ENCODE assay signal across 21 cellular contexts in genomic region chrX:125150231-125150630, GRCh38.
"Had no signal": no experiment of that assay in that cellular context is flagged by ENCODE, and none has a peak within 500 bp of the region (broad histone marks: within the 10 kb centered on the region; RNA-seq: fewer than 3 reads in every experiment).

No MANE protein-coding gene starts in this region.

- ATAC-seq: activated CD8-positive, alpha-beta T cell treated with anti-CD3 and anti-CD28 coated beads for 36 hours; activated naive CD8-positive, alpha-beta T cell treated with anti-CD3 and anti-CD28 coated beads, Interleukin-2, amount 50 U/mL, for 24 hours; activated T-cell treated with anti-CD3 and anti-CD28 coated beads, Interleukin-2, amount 50 U/mL, for 4 hours; left cardiac atrium; lower lobe of right lung; T-cell had no signal

- DNase-seq: activated CD4-positive, alpha-beta T cell treated with anti-CD3 and anti-CD28 coated beads for 48 hours; activated CD4-positive, CD25-positive, alpha-beta regulatory T cell; activated CD8-positive, alpha-beta T cell treated with anti-CD3 and anti-CD28 coated beads for 36 hours; activated naive CD4-positive, alpha-beta T cell treated with anti-CD3 and anti-CD28 coated beads for 36 hours; activated naive CD8-positive, alpha-beta T cell treated with anti-CD3 and anti-CD28 coated beads, Interleukin-2, amount 50 U/mL, for 24 hours; activated T-cell treated with anti-CD3 and anti-CD28 coated beads, Interleukin-2, amount 50 U/mL, for 4 hours; anterior cingulate cortex; erythroblast; left cardiac atrium; lower lobe of right lung; midbrain; posterior cingulate gyrus; stimulated activated CD4-positive, alpha-beta T cell treated with anti-CD3 and anti-CD28 coated beads, Interleukin-2, amount 100 ng/mL, for 48 hours; T-cell; transverse colon had no signal

- H3K27me3 ChIP-seq: suprapubic skin, transverse colon, vagina had no signal

- H3K36me3 ChIP-seq: breast epithelium, lower lobe of right lung, suprapubic skin, transverse colon, vagina had no signal

- H3K4me1 ChIP-seq: breast epithelium, lower lobe of right lung, suprapubic skin, transverse colon, vagina had no signal

- H3K9me3 ChIP-seq: breast epithelium, lower lobe of right lung, suprapubic skin, transverse colon, vagina had no signal

- H3K27ac ChIP-seq: breast epithelium, coronary artery, lower lobe of right lung, suprapubic skin, transverse colon, vagina had no signal

- H3K4me3 ChIP-seq: breast epithelium, coronary artery, lower lobe of right lung, suprapubic skin, transverse colon, vagina had no signal

- FAIRE-seq: endometrium, frontal cortex had no signal
